13 cellular contexts compared by ENCODE assay signal in genomic region chr19:38879400-38879751, GRCh38. TPM values are rescaled to one million over a fixed set of nuclear protein-coding genes. Genes with fewer than 3 reads are reported as not detected.
DNase-seq lines count a peak whose midpoint lies in the region; ATAC-seq and TF ChIP-seq lines count a peak whose summit lies in the region.
"Had no signal": no experiment of that assay in that cellular context is flagged by ENCODE, and none has a peak within 500 bp of the region (broad histone marks: within the 10 kb centered on the region; RNA-seq: fewer than 3 reads in every experiment).

No MANE protein-coding gene starts in this region.

- H3K36me3 ChIP-seq in Peyer's patch = peaks cover 0 to 35% (median 0%) of the 10 kb centered on the region in 3 donors
- H3K36me3 ChIP-seq in endodermal cell (ENCODE audit: control insufficient read depth, insufficient read depth, low read length) = no peaks in the 10 kb centered on the region
- peaks cover 16% of the 10 kb centered on the region for H3K36me3 ChIP-seq in thymus (ENCODE audit: control insufficient read depth, insufficient read depth)

- peaks cover 7 to 22% (median 17%) of the 10 kb centered on the region in 4 donors for H3K4me1 ChIP-seq in Peyer's patch
- no peaks in the 10 kb centered on the region for H3K4me1 ChIP-seq in endodermal cell (ENCODE audit: control insufficient read depth, insufficient read depth, low read length)
- peaks cover 13% of the 10 kb centered on the region for H3K4me1 ChIP-seq in thymus (ENCODE audit: control insufficient read depth, insufficient read depth, low read length)
- H3K4me1 ChIP-seq: parathyroid adenoma, tibial artery had no signal

- ATAC-seq in natural killer cell = no peak
- ATAC-seq in natural killer cell treated with Interleukin-12 subunit alpha and Interleukin-12 subunit beta and Interleukin-15 and Interleukin-18, amount 100 ng/mL, for 72 hours = no peak

- no peak for TF ChIP-seq POLR2A in Peyer's patch (IDR thresholded peaks at IDR 0.05)

- H3K27ac Mint-ChIP-seq in natural killer cell (peak overlapping the region; percentile 94 to 97), endodermal cell (no peak overlapping the region)
- no peak overlapping the region for H3K27ac Mint-ChIP-seq in natural killer cell treated with Interleukin-12 subunit alpha and Interleukin-12 subunit beta and Interleukin-15 and Interleukin-18, amount 100 ng/mL, for 72 hours

- H3K4me3 Mint-ChIP-seq in natural killer cell (peak overlapping the region; percentile 82), endodermal cell (no peak overlapping the region)
- H3K4me3 Mint-ChIP-seq in natural killer cell treated with Interleukin-12 subunit alpha and Interleukin-12 subunit beta and Interleukin-15 and Interleukin-18, amount 100 ng/mL, for 72 hours = no peak overlapping the region

- intact Hi-C loops in natural killer cell (cut with micrococcal nuclease) = no loop called here

- H3K4me1 Mint-ChIP-seq in natural killer cell = peaks cover 21 to 30% of the 10 kb centered on the region in 2 donors
- H3K4me1 Mint-ChIP-seq in natural killer cell treated with Interleukin-12 subunit alpha and Interleukin-12 subunit beta and Interleukin-15 and Interleukin-18, amount 100 ng/mL, for 72 hours (ENCODE audit: low read depth in 2 of 2) = peaks cover 23% of the 10 kb centered on the region in 2 donors
- no peaks in the 10 kb centered on the region for H3K4me1 Mint-ChIP-seq in endodermal cell

- H3K9me3 Mint-ChIP-seq in natural killer cell = no peaks in the 10 kb centered on the region
- H3K9me3 Mint-ChIP-seq in natural killer cell treated with Interleukin-12 subunit alpha and Interleukin-12 subunit beta and Interleukin-15 and Interleukin-18, amount 100 ng/mL, for 72 hours = no peaks in the 10 kb centered on the region
- H3K9me3 Mint-ChIP-seq in endodermal cell = no peaks in the 10 kb centered on the region

- no peak for TF ChIP-seq CTCF in natural killer cell (IDR thresholded peaks at IDR 0.05)
- TF ChIP-seq CTCF in Peyer's patch (IDR thresholded peaks at IDR 0.05) = no peak
- no peak for TF ChIP-seq CTCF in endodermal cell (conservative IDR thresholded peaks at IDR 0.05)

- no peaks in the 10 kb centered on the region for H3K27me3 Mint-ChIP-seq in natural killer cell (ENCODE audit: low read depth in 2 of 2)
- H3K27me3 Mint-ChIP-seq in natural killer cell treated with Interleukin-12 subunit alpha and Interleukin-12 subunit beta and Interleukin-15 and Interleukin-18, amount 100 ng/mL, for 72 hours = no peaks in the 10 kb centered on the region
- no peaks in the 10 kb centered on the region for H3K27me3 Mint-ChIP-seq in endodermal cell (ENCODE audit: insufficient read depth)

- H3K4me3 ChIP-seq in Peyer's patch = no peak overlapping the region
- no peak overlapping the region for H3K4me3 ChIP-seq in endodermal cell (ENCODE audit: low read length)
- H3K4me3 ChIP-seq in thymus (ENCODE audit: low read length) = no peak overlapping the region
- H3K4me3 ChIP-seq: skin epidermis, tibial artery had no signal

- no peak for DNase-seq in natural killer cell
- DNase-seq in natural killer cell treated with Interleukin-12 subunit alpha and Interleukin-12 subunit beta and Interleukin-15 and Interleukin-18, amount 100 ng/mL, for 72 hours (ENCODE audit: low spot score) = no peak
- DNase-seq in Peyer's patch = no peak
- DNase-seq in endodermal cell = peak; percentile 35
- no peak for DNase-seq in islet precursor cell
- DNase-seq in DMS79 treated with DMSO at 0.1 percent for 48 hours (lab: John Stamatoyannopoulos, UW) = no peak
- DNase-seq in SKM-1 treated with dmso at 0.1 percent for 144 hours (lab: John Stamatoyannopoulos, UW; ENCODE audit: unreplicated experiment) = no peak
- DNase-seq: amniotic stem cell, NCI-H2081, tibial artery had no signal

- 95 to 100% methylated on average over 2 to 11 of the region's 11 CpGs for WGBS in endodermal cell (ENCODE audit: insufficient coverage in 1 of 2, insufficient read length in 1 of 2), 2 experiments
- WGBS in thymus = 97% methylated on average over 11 of the region's 11 CpGs

- H3K36me3 Mint-ChIP-seq in natural killer cell = no peaks in the 10 kb centered on the region
- no peaks in the 10 kb centered on the region for H3K36me3 Mint-ChIP-seq in natural killer cell treated with Interleukin-12 subunit alpha and Interleukin-12 subunit beta and Interleukin-15 and Interleukin-18, amount 100 ng/mL, for 72 hours
- no peaks in the 10 kb centered on the region for H3K36me3 Mint-ChIP-seq in endodermal cell (ENCODE audit: low read depth)

- no peaks in the 10 kb centered on the region for H3K9me3 ChIP-seq in Peyer's patch
- no peaks in the 10 kb centered on the region for H3K9me3 ChIP-seq in endodermal cell (ENCODE audit: control insufficient read depth, low read length)
- no peaks in the 10 kb centered on the region for H3K9me3 ChIP-seq in thymus (ENCODE audit: control insufficient read depth)
- H3K9me3 ChIP-seq: tibial artery had no signal

- H3K27ac ChIP-seq in Peyer's patch = peak overlapping the region; percentile 79 to 97 (median 91)
- no peak overlapping the region for H3K27ac ChIP-seq in endodermal cell (ENCODE audit: low read depth, low read length)
- peak overlapping the region; percentile 27 for H3K27ac ChIP-seq in thymus (ENCODE audit: low read depth)
- H3K27ac ChIP-seq: parathyroid adenoma, tibial artery had no signal

- H3K9ac ChIP-seq in endodermal cell (ENCODE audit: extremely low read depth, low read length, poor library complexity, severe bottlenecking) = no peak overlapping the region
- H3K9ac ChIP-seq: parathyroid adenoma had no signal

- H3K27me3 ChIP-seq in Peyer's patch (no peaks in the 10 kb centered on the region), endodermal cell (ENCODE audit: control insufficient read depth, insufficient read depth, low read length, poor library complexity, severe bottlenecking) (no peaks in the 10 kb centered on the region), thymus (ENCODE audit: control insufficient read depth, insufficient read depth) (no peaks in the 10 kb centered on the region)
- H3K27me3 ChIP-seq: tibial artery had no signal

RNA-seq across cellular contexts. Expression of gene RINL, which starts 1.3 kb away (rescaled TPM):
- total RNA-seq in natural killer cell = 10 to 100 TPM; 59.7 to 65.6 (median 59.7) TPM
- total RNA-seq in natural killer cell treated with Interleukin-12 subunit alpha and Interleukin-12 subunit beta and Interleukin-15 and Interleukin-18, amount 100 ng/mL, for 72 hours = 10 to 100 TPM; 58.1 to 63.8 TPM
- total RNA-seq in Peyer's patch = 10 to 100 TPM in 1 of 4 donors, 1 to 10 TPM in 3; 4.6 to 22.3 (median 7.2) TPM
- 1 to 10 TPM; 4.8 to 6.7 TPM for total RNA-seq in endodermal cell
- 1.7 TPM for polyA plus RNA-seq in endodermal cell (2013, experiment 1 of 2)
- 1.9 TPM for polyA plus RNA-seq in endodermal cell (2013, experiment 2 of 2)
- 38.2 TPM for polyA plus RNA-seq in thymus

RNA-seq across cellular contexts. Expression of gene SIRT2, which starts 20.0 kb away (rescaled TPM):
- total RNA-seq in natural killer cell (100 to 1,000 TPM; 171 to 283 (median 208) TPM), Peyer's patch (10 to 100 TPM; 40.4 to 90.9 (median 78.6) TPM), endodermal cell (10 to 100 TPM; 10.4 to 13.7 TPM)
- total RNA-seq in natural killer cell treated with Interleukin-12 subunit alpha and Interleukin-12 subunit beta and Interleukin-15 and Interleukin-18, amount 100 ng/mL, for 72 hours = 10 to 100 TPM; 60.9 to 87.3 TPM
- polyA plus RNA-seq in endodermal cell (2013, experiment 1 of 2) = 30.3 TPM
- 23.5 TPM for polyA plus RNA-seq in endodermal cell (2013, experiment 2 of 2)
- polyA plus RNA-seq in thymus = 38.3 TPM

RNA-seq across cellular contexts. Expression of gene NFKBIB, which starts 20.4 kb away (rescaled TPM):
- total RNA-seq in natural killer cell (100 to 1,000 TPM in 2 of 3 donors, 10 to 100 TPM in 1; 78.0 to 125 (median 118) TPM), Peyer's patch (10 to 100 TPM; 12.4 to 27.7 (median 22.8) TPM), endodermal cell (10 to 100 TPM; 20.7 to 24.3 TPM)
- total RNA-seq in natural killer cell treated with Interleukin-12 subunit alpha and Interleukin-12 subunit beta and Interleukin-15 and Interleukin-18, amount 100 ng/mL, for 72 hours = 100 to 1,000 TPM; 106 to 108 TPM
- 18.4 TPM for polyA plus RNA-seq in endodermal cell (2013, experiment 1 of 2)
- 18.2 TPM for polyA plus RNA-seq in endodermal cell (2013, experiment 2 of 2)
- polyA plus RNA-seq in thymus = 23.6 TPM

RNA-seq across cellular contexts. Expression of gene HNRNPL, which starts 29.6 kb away (rescaled TPM):
- 100 to 1,000 TPM; 636 to 800 (median 702) TPM for total RNA-seq in natural killer cell
- total RNA-seq in natural killer cell treated with Interleukin-12 subunit alpha and Interleukin-12 subunit beta and Interleukin-15 and Interleukin-18, amount 100 ng/mL, for 72 hours = 100 to 1,000 TPM; 559 to 561 TPM
- 100 to 1,000 TPM; 149 to 229 (median 186) TPM for total RNA-seq in Peyer's patch
- total RNA-seq in endodermal cell = 100 to 1,000 TPM; 607 to 646 TPM
- polyA plus RNA-seq in endodermal cell (2013, experiment 1 of 2) = 602 TPM
- polyA plus RNA-seq in endodermal cell (2013, experiment 2 of 2) = 584 TPM
- 198 TPM for polyA plus RNA-seq in thymus

RNA-seq across cellular contexts. Expression of gene CCER2, which starts 32.6 kb away (rescaled TPM):
- total RNA-seq in natural killer cell (1 to 10 TPM; 1.3 to 3.7 (median 2.3) TPM), Peyer's patch (1 to 10 TPM in 2 of 4 donors, not detected in 2; 1.4 to 1.5 TPM), endodermal cell (1 to 10 TPM in 1 of 2 donors, not detected in 1; 1.2 TPM)
- 1 to 10 TPM in 1 of 2 donors, under 1 TPM in 1; 0.74 to 1.2 TPM for total RNA-seq in natural killer cell treated with Interleukin-12 subunit alpha and Interleukin-12 subunit beta and Interleukin-15 and Interleukin-18, amount 100 ng/mL, for 72 hours
- 4.8 TPM for polyA plus RNA-seq in endodermal cell (2013, experiment 1 of 2)
- 4.2 TPM for polyA plus RNA-seq in endodermal cell (2013, experiment 2 of 2)
- polyA plus RNA-seq in thymus = 2.1 TPM

Comparison
In these comparisons a context has a peak if more than half of its experiments do, and no peak if none do; other contexts are left out.
1. H3K27ac Mint-ChIP-seq: peak in natural killer cell (2 of 2); none in natural killer cell treated with Interleukin-12 subunit alpha and Interleukin-12 subunit beta and Interleukin-15 and Interleukin-18, amount 100 ng/mL, for 72 hours (0 of 2) and endodermal cell (single experiment).